ENCODE assay signal across 14 cellular contexts in the genomic region with DNA sequence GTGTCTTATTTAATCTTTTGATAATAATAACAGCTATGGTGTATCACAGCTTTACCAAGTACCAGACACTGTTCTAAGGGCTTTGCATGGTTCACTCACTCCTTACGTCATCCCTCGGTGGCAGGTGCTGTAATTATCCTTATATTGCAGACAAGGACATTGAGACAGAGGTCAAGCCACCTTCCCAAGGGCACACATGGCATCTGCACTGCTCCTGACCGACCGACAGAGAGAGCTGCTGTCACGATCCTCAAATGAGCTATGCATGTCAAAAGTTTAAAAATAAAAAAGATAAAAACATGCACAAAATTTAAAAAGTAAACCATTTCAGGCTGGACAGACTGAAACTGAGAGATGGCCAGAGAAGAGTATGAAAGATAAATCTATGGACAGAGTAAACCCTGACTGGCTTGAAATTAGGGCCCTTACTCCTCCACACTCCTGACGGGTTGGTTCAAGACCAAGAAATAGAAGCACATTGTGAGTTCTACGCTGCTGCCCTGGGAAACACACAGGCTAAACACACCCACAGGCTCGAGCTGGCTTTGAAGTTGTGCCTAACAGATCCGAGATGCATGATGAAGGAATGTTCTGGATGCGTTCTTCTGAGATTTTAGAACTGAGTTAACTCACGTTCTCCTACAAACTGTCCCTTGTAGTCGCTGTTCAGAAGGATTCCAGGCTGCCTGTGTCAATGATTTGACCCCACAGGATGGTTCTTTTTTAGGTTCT.
DNase-seq lines count a peak whose midpoint lies in the region; ATAC-seq, FAIRE-seq and TF ChIP-seq lines count a peak whose summit lies in the region.
"Had no signal": no experiment of that assay in that cellular context is flagged by ENCODE, and none has a peak within 500 bp of the region (broad histone marks: within the 10 kb centered on the region; RNA-seq: fewer than 3 reads in every experiment).

No MANE protein-coding gene starts in this region.

- DNase-seq in LHCN-M2 (ENCODE audit: low read depth) (peak; percentile 80), lower lobe of right lung (no peak), NCI-H1417 (lab: John Stamatoyannopoulos, UW) (no peak), frontal cortex (ENCODE audit: low spot score in 2 of 2) (no peak)
- no peak for DNase-seq in stimulated activated naive B cell treated with anti-CD40 and anti-IgM and Interleukin-4, amounts not matched to agents 10 μg/mL and 1 μg/mL and 100 μg/mL, for 72 hours
- DNase-seq: activated T-cell treated with anti-CD3 and anti-CD28 coated beads, Interleukin-2, amount 50 U/mL, for 4 hours; CD8-positive, alpha-beta memory T cell; central memory CD4-positive, alpha-beta T cell; HFFc6; naive thymus-derived CD8-positive, alpha-beta T cell; NCI-H1092 had no signal

- H3K4me3 ChIP-seq in esophagus (ENCODE audit: low read depth in 1 of 2, low read length in 2 of 2) (no peak overlapping the region), lower lobe of right lung (no peak overlapping the region), stomach smooth muscle (ENCODE audit: low read length in 2 of 2) (no peak overlapping the region)

- no peak for ATAC-seq in lower lobe of right lung
- ATAC-seq in stimulated activated naive B cell treated with anti-CD40 and anti-IgM and Interleukin-4, amounts not matched to agents 10 μg/mL and 1 μg/mL and 100 μg/mL, for 72 hours (replicated peaks): no peak
- no peak for ATAC-seq in GM19035 (IDR thresholded peaks at IDR 0.05; ENCODE audit: unreplicated experiment)
- ATAC-seq: activated T-cell treated with anti-CD3 and anti-CD28 coated beads, Interleukin-2, amount 50 U/mL, for 4 hours; naive thymus-derived CD8-positive, alpha-beta T cell had no signal

- H3K4me1 ChIP-seq in esophagus (ENCODE audit: control insufficient read depth in 2 of 2, insufficient read depth in 2 of 2, low read length in 1 of 2) (peaks cover 3 to 22% of the 10 kb centered on the region in 2 donors), lower lobe of right lung (peaks cover 60% of the 10 kb centered on the region), stomach smooth muscle (ENCODE audit: control insufficient read depth, insufficient read depth, low read length) (peaks cover 54% of the 10 kb centered on the region)

- H3K9ac ChIP-seq in stomach smooth muscle (ENCODE audit: low read length in 2 of 2): peak overlapping the region in 1 of 2 donors; percentile 36

- H3K27me3 Mint-ChIP-seq in stimulated activated naive B cell treated with anti-CD40 and anti-IgM and Interleukin-4, amounts not matched to agents 10 μg/mL and 1 μg/mL and 100 μg/mL, for 72 hours: no peaks in the 10 kb centered on the region
- H3K27me3 Mint-ChIP-seq: naive thymus-derived CD8-positive, alpha-beta T cell had no signal

- WGBS in esophagus, 2 donors: 50 to 51% methylated on average over 12 of the region's 12 CpGs

- peak overlapping the region; percentile 68 to 70 for H3K27ac ChIP-seq in esophagus (ENCODE audit: low read depth in 2 of 2, low read length in 1 of 2)
- H3K27ac ChIP-seq in lower lobe of right lung: peak overlapping the region; percentile 51
- H3K27ac ChIP-seq in stomach smooth muscle (ENCODE audit: low read length): peak overlapping the region; percentile 94

- no peak for FAIRE-seq in frontal cortex (lab: Jason Lieb, UNC)

- H3K9me3 ChIP-seq in esophagus (ENCODE audit: control insufficient read depth in 2 of 2, insufficient read depth in 1 of 2, low read depth in 1 of 2, low read length in 1 of 2): no peaks in the 10 kb centered on the region
- no peaks in the 10 kb centered on the region for H3K9me3 ChIP-seq in lower lobe of right lung
- no peaks in the 10 kb centered on the region for H3K9me3 ChIP-seq in stomach smooth muscle (ENCODE audit: control insufficient read depth in 2 of 2, low read length in 2 of 2)

- intact Hi-C loops in lower lobe of right lung (cut with DNase I): no loop called here

- H3K27me3 ChIP-seq in esophagus (ENCODE audit: control insufficient read depth in 1 of 2, insufficient read depth in 2 of 2, low read length in 2 of 2): no peaks in the 10 kb centered on the region
- no peaks in the 10 kb centered on the region for H3K27me3 ChIP-seq in lower lobe of right lung (ENCODE audit: low read depth)
- H3K27me3 ChIP-seq in stomach smooth muscle (ENCODE audit: control insufficient read depth in 1 of 2, insufficient read depth in 2 of 2, low read length in 2 of 2): no peaks in the 10 kb centered on the region

- TF ChIP-seq CTCF in lower lobe of right lung (IDR thresholded peaks at IDR 0.05): peak; percentile 30

- peaks cover 0 to 6% of the 10 kb centered on the region in 2 donors for H3K36me3 Mint-ChIP-seq in stimulated activated naive B cell treated with anti-CD40 and anti-IgM and Interleukin-4, amounts not matched to agents 10 μg/mL and 1 μg/mL and 100 μg/mL, for 72 hours

- H3K36me3 ChIP-seq in esophagus (ENCODE audit: control insufficient read depth in 2 of 2, insufficient read depth in 2 of 2, low read length in 1 of 2): no peaks in the 10 kb centered on the region
- no peaks in the 10 kb centered on the region for H3K36me3 ChIP-seq in lower lobe of right lung
- no peaks in the 10 kb centered on the region for H3K36me3 ChIP-seq in stomach smooth muscle (ENCODE audit: control insufficient read depth in 2 of 2, insufficient read depth in 2 of 2, low read length in 2 of 2)

- H3K9me3 Mint-ChIP-seq in stimulated activated naive B cell treated with anti-CD40 and anti-IgM and Interleukin-4, amounts not matched to agents 10 μg/mL and 1 μg/mL and 100 μg/mL, for 72 hours: peaks cover 3 to 4% of the 10 kb centered on the region in 2 donors
- H3K9me3 Mint-ChIP-seq: activated T-cell treated with anti-CD3 and anti-CD28 coated beads, Interleukin-2, amount 50 U/mL, for 4 hours had no signal

- H3K27ac Mint-ChIP-seq in stimulated activated naive B cell treated with anti-CD40 and anti-IgM and Interleukin-4, amounts not matched to agents 10 μg/mL and 1 μg/mL and 100 μg/mL, for 72 hours: no peak overlapping the region
- H3K27ac Mint-ChIP-seq: HFFc6 had no signal

- no peak overlapping the region for H3K4me3 Mint-ChIP-seq in stimulated activated naive B cell treated with anti-CD40 and anti-IgM and Interleukin-4, amounts not matched to agents 10 μg/mL and 1 μg/mL and 100 μg/mL, for 72 hours
- H3K4me3 Mint-ChIP-seq: activated T-cell treated with anti-CD3 and anti-CD28 coated beads, Interleukin-2, amount 50 U/mL, for 4 hours; CD8-positive, alpha-beta memory T cell; HFFc6; naive thymus-derived CD8-positive, alpha-beta T cell had no signal

- peaks cover 35 to 65% of the 10 kb centered on the region in 2 donors for H3K4me1 Mint-ChIP-seq in stimulated activated naive B cell treated with anti-CD40 and anti-IgM and Interleukin-4, amounts not matched to agents 10 μg/mL and 1 μg/mL and 100 μg/mL, for 72 hours
